In genomic region chr12:26791328-26791791, GRCh38 we compare ENCODE assay signal across 9 cellular contexts. TPM values are rescaled to one million over a fixed set of nuclear protein-coding genes. Genes with fewer than 3 reads are reported as not detected.
A peak's percentile ranks its signal among the peaks of the same experiment; 100 is the strongest.
DNase-seq lines count a peak whose midpoint lies in the region; ATAC-seq, FAIRE-seq and TF ChIP-seq lines count a peak whose summit lies in the region.
"Had no signal": no experiment of that assay in that cellular context is flagged by ENCODE, and none has a peak within 500 bp of the region (broad histone marks: within the 10 kb centered on the region; RNA-seq: fewer than 3 reads in every experiment).

No MANE protein-coding gene starts in this region.

- peaks cover 3% of the 10 kb centered on the region for H3K27me3 Mint-ChIP-seq in glutamatergic neuron (ENCODE audit: unreplicated experiment)

- FAIRE-seq in H54 (lab: Jason Lieb, UNC) = peak; percentile 77

- peak overlapping the region; percentile 27; the same call in 1 of the 2 replicates for H3K9ac ChIP-seq in OCI-LY3 (ENCODE audit: low read length)

- no peak for TF ChIP-seq POLR2A in H54 (IDR thresholded peaks at IDR 0.05; ENCODE audit: low read depth, low read length)

- peaks cover 32% of the 10 kb centered on the region for H3K4me1 ChIP-seq in OCI-LY3 (ENCODE audit: low read length)

- H2AFZ ChIP-seq in OCI-LY3 (ENCODE audit: low read depth, low read length) = no peak overlapping the region

- H3K9me3 ChIP-seq in OCI-LY3 (ENCODE audit: insufficient read depth, low read length) = no peaks in the 10 kb centered on the region

- H4K20me1 ChIP-seq in OCI-LY3 (ENCODE audit: insufficient read depth, low read length) = peaks cover 16% of the 10 kb centered on the region; the same call in 1 of the 2 replicates

- H3K27me3 ChIP-seq in OCI-LY3 (ENCODE audit: low read depth, low read length) = no peaks in the 10 kb centered on the region

- no peaks in the 10 kb centered on the region for H3K36me3 Mint-ChIP-seq in glutamatergic neuron (ENCODE audit: unreplicated experiment)

- peaks cover 79% of the 10 kb centered on the region for H3K79me2 ChIP-seq in OCI-LY3 (ENCODE audit: low read length)

- H3K4me3 ChIP-seq in OCI-LY3 (ENCODE audit: low read length) = peak overlapping the region; percentile 48

- H3K4me2 ChIP-seq in OCI-LY3 (ENCODE audit: low read length) = peak overlapping the region; percentile 64

- peak; percentile 79 for DNase-seq in EH (ENCODE audit: low read depth)
- no peak for DNase-seq in H54 (ENCODE audit: insufficient read length, low spot score)
- no peak for DNase-seq in left lobe of liver (ENCODE audit: low spot score)
- DNase-seq in iPS-NIHi11 (ENCODE audit: low spot score) = no peak
- DNase-seq in glutamatergic neuron = no peak
- DNase-seq: activated CD4-positive, CD25-positive, alpha-beta regulatory T cell treated with anti-CD3 and anti-CD28 coated beads, Interleukin-2, amount 50 U/mL, for 72 hours had no signal

- peak overlapping the region; percentile 74 for H3K27ac ChIP-seq in OCI-LY3 (ENCODE audit: low read length)

- no peak overlapping the region for H3K27ac Mint-ChIP-seq in glutamatergic neuron (ENCODE audit: unreplicated experiment)

- H3K36me3 ChIP-seq in OCI-LY3 (replicated peaks; ENCODE audit: low read depth, low read length) = peaks cover 43% of the 10 kb centered on the region

- H3K9me3 Mint-ChIP-seq in glutamatergic neuron (ENCODE audit: unreplicated experiment) = peaks cover 8% of the 10 kb centered on the region

- ATAC-seq in left lobe of liver (peak; percentile 44), HG02623 (IDR thresholded peaks at IDR 0.05; ENCODE audit: unreplicated experiment) (no peak), HG03521 (IDR thresholded peaks at IDR 0.05; ENCODE audit: unreplicated experiment) (no peak)

- TF ChIP-seq CTCF in OCI-LY3 (IDR thresholded peaks at IDR 0.05; ENCODE audit: low read depth, low read length) (no peak), glutamatergic neuron (IDR thresholded peaks at IDR 0.05; ENCODE audit: partially characterized antibody, unreplicated experiment) (no peak)

- H3K4me1 Mint-ChIP-seq in glutamatergic neuron (ENCODE audit: low read depth, unreplicated experiment) = peaks cover 8% of the 10 kb centered on the region

- H3K4me3 Mint-ChIP-seq in glutamatergic neuron (ENCODE audit: unreplicated experiment) = no peak overlapping the region

RNA-seq across cellular contexts. Expression of gene ITPR2, which starts 41.6 kb away (rescaled TPM):
- total RNA-seq in left lobe of liver (62.4 TPM), glutamatergic neuron (ENCODE audit: unreplicated experiment) (77.9 TPM)
